In genomic region chr4:136946307-136946907, GRCh38 we compare ENCODE assay signal across 26 cellular contexts.
"Had no signal": no experiment of that assay in that cellular context is flagged by ENCODE, and none has a peak within 500 bp of the region (broad histone marks: within the 10 kb centered on the region; RNA-seq: fewer than 3 reads in every experiment).

No MANE protein-coding gene starts in this region.

- H3K9me3 ChIP-seq: esophagus squamous epithelium, mucosa of descending colon, right lobe of liver, testis, tibial artery had no signal

- H3K4me1 ChIP-seq: esophagus squamous epithelium, parathyroid adenoma, right lobe of liver, stomach, testis, tibial artery had no signal

- H3K4me1 Mint-ChIP-seq: mesothelial cell of epicardium; naive B cell; neural crest cell; stimulated activated naive B cell treated with anti-CD40 and anti-IgM and Interleukin-4, amounts not matched to agents 10 μg/mL and 1 μg/mL and 100 μg/mL, for 72 hours had no signal

- H3K4me3 ChIP-seq: coronary artery, esophagus squamous epithelium, mucosa of descending colon, right lobe of liver, stomach, testis, tibial artery had no signal

- ATAC-seq: left lobe of liver; mucosa of descending colon; natural killer cell treated with Interleukin-12 subunit alpha and Interleukin-12 subunit beta and Interleukin-15 and Interleukin-18, amount 100 ng/mL, for 72 hours; stimulated activated naive B cell treated with anti-CD40 and anti-IgM and Interleukin-4, amounts not matched to agents 10 μg/mL and 1 μg/mL and 100 μg/mL, for 72 hours had no signal

- H3K4me3 Mint-ChIP-seq: mesothelial cell of epicardium; naive B cell; natural killer cell treated with Interleukin-12 subunit alpha and Interleukin-12 subunit beta and Interleukin-15 and Interleukin-18, amount 100 ng/mL, for 72 hours; neural crest cell; stimulated activated naive B cell treated with anti-CD40 and anti-IgM and Interleukin-4, amounts not matched to agents 10 μg/mL and 1 μg/mL and 100 μg/mL, for 72 hours; type B pancreatic cell had no signal

- H3K36me3 Mint-ChIP-seq: naive B cell; natural killer cell treated with Interleukin-12 subunit alpha and Interleukin-12 subunit beta and Interleukin-15 and Interleukin-18, amount 100 ng/mL, for 72 hours; stimulated activated naive B cell treated with anti-CD40 and anti-IgM and Interleukin-4, amounts not matched to agents 10 μg/mL and 1 μg/mL and 100 μg/mL, for 72 hours; type B pancreatic cell had no signal

- H3K27ac ChIP-seq: coronary artery, esophagus squamous epithelium, parathyroid adenoma, right lobe of liver, stomach, testis, tibial artery had no signal

- H3K27me3 ChIP-seq: esophagus squamous epithelium, right lobe of liver, stomach, testis, tibial artery had no signal

- H3K9ac ChIP-seq: parathyroid adenoma had no signal

- H3K36me3 ChIP-seq: esophagus squamous epithelium, right lobe of liver, stomach, tibial artery had no signal

- H3K27ac Mint-ChIP-seq: mesothelial cell of epicardium; naive B cell; natural killer cell treated with Interleukin-12 subunit alpha and Interleukin-12 subunit beta and Interleukin-15 and Interleukin-18, amount 100 ng/mL, for 72 hours; progenitor cell of endocrine pancreas; stimulated activated naive B cell treated with anti-CD40 and anti-IgM and Interleukin-4, amounts not matched to agents 10 μg/mL and 1 μg/mL and 100 μg/mL, for 72 hours; type B pancreatic cell had no signal

- DNase-seq: dermis blood vessel endothelial cell; effector memory CD4-positive, alpha-beta T cell; erythroblast; esophagus squamous epithelium; foreskin melanocyte; kidney; mesenchymal stem cell; mucosa of descending colon; naive B cell; right lobe of liver; small intestine; stimulated activated CD4-positive, alpha-beta T cell treated with anti-CD3 and anti-CD28 coated beads, Interleukin-12 subunit alpha, Interleukin-12 subunit beta, amount 100 ng/mL, for 4 hours; stimulated activated CD4-positive, alpha-beta T cell treated with anti-CD3 and anti-CD28 coated beads, Interleukin-1b, Interleukin-23, amount 100 ng/mL, for 48 hours; stimulated activated CD4-positive, alpha-beta T cell treated with anti-CD3 and anti-CD28 coated beads, Interleukin-4, amount 100 ng/mL, for 1 hour; stimulated activated naive B cell treated with anti-CD40 and anti-IgM and Interleukin-4, amounts not matched to agents 10 μg/mL and 1 μg/mL and 100 μg/mL, for 72 hours; stomach; testis; tibial artery had no signal

- H3K27me3 Mint-ChIP-seq: naive B cell; natural killer cell treated with Interleukin-12 subunit alpha and Interleukin-12 subunit beta and Interleukin-15 and Interleukin-18, amount 100 ng/mL, for 72 hours; progenitor cell of endocrine pancreas; stimulated activated naive B cell treated with anti-CD40 and anti-IgM and Interleukin-4, amounts not matched to agents 10 μg/mL and 1 μg/mL and 100 μg/mL, for 72 hours; type B pancreatic cell had no signal
